20 cellular contexts compared by ENCODE assay signal in genomic region chr3:140117111-140117526, GRCh38.
DNase-seq lines count a peak whose midpoint lies in the region; ATAC-seq and TF ChIP-seq lines count a peak whose summit lies in the region.
"Had no signal": no experiment of that assay in that cellular context is flagged by ENCODE, and none has a peak within 500 bp of the region (broad histone marks: within the 10 kb centered on the region; RNA-seq: fewer than 3 reads in every experiment).

No MANE protein-coding gene starts in this region.

- ATAC-seq in GM23338: no peak
- ATAC-seq in GM19023 (IDR thresholded peaks at IDR 0.05; ENCODE audit: unreplicated experiment): no peak
- ATAC-seq: activated CD8-positive, alpha-beta T cell treated with anti-CD3 and anti-CD28 coated beads, Interleukin-2, amount 10 ng/mL, durations not matched to agents 7 days and 5 days; gastroesophageal sphincter; Panc1 had no signal

- no peak overlapping the region for H3K27ac Mint-ChIP-seq in GM23338
- H3K27ac Mint-ChIP-seq: activated CD8-positive, alpha-beta T cell treated with anti-CD3 and anti-CD28 coated beads, Interleukin-2, amount 10 ng/mL, durations not matched to agents 7 days and 5 days; IgD-negative memory B cell; immature natural killer cell had no signal

- H3F3A ChIP-seq in GM23338 (replicated peaks; ENCODE audit: low read depth): no peaks in the 10 kb centered on the region

- no peaks in the 10 kb centered on the region for H3K36me3 ChIP-seq in GM23338 (ENCODE audit: insufficient read depth)
- no peaks in the 10 kb centered on the region for H3K36me3 ChIP-seq in hepatocyte (replicated peaks; ENCODE audit: insufficient read depth, low read depth)
- H3K36me3 ChIP-seq: BE2C, gastroesophageal sphincter had no signal

- H3K4me2 ChIP-seq in GM23338 (no peak overlapping the region), hepatocyte (peak overlapping the region; percentile 16)

- TF ChIP-seq CTCF in GM23338 (conservative IDR thresholded peaks at IDR 0.05; ENCODE audit: low read depth in 2 of 2) (no peak), hepatocyte (IDR thresholded peaks at IDR 0.05; ENCODE audit: poor library complexity) (no peak)

- DNase-seq in GM23338 (ENCODE audit: low spot score) (peak; percentile 3), SW480 (ENCODE audit: low spot score) (peak; percentile 25), hepatocyte (ENCODE audit: low spot score) (peak; percentile 7), renal cortical epithelial cell (ENCODE audit: low read depth) (peak; percentile 83), G401 (ENCODE audit: low spot score) (no peak)
- DNase-seq in activated CD4-positive, alpha-beta T cell treated with anti-CD3 and anti-CD28 coated beads, Interleukin-2, amount 50 U/mL, for 48 hours: no peak
- DNase-seq: activated CD8-positive, alpha-beta T cell treated with anti-CD3 and anti-CD28 coated beads, Interleukin-2, amount 10 ng/mL, durations not matched to agents 7 days and 5 days; amniotic stem cell; BE2C; cerebellar nuclear complex; immature natural killer cell; midbrain; NCI-H1092; NCI-H524 treated with DMSO at 0.1 percent for 48 hours; occipital lobe had no signal

- H2AFZ ChIP-seq in GM23338: no peak overlapping the region
- H2AFZ ChIP-seq in hepatocyte: no peak overlapping the region

- H3K9me3 Mint-ChIP-seq in GM23338: no peaks in the 10 kb centered on the region; the same call in 1 of the 3 replicates
- H3K9me3 Mint-ChIP-seq: IgD-negative memory B cell, immature natural killer cell had no signal

- H3K36me3 Mint-ChIP-seq in GM23338 (ENCODE audit: low read depth): no peaks in the 10 kb centered on the region
- H3K36me3 Mint-ChIP-seq: IgD-negative memory B cell, immature natural killer cell had no signal

- H3K27ac ChIP-seq in GM23338 (ENCODE audit: low read depth) (no peak overlapping the region), hepatocyte (no peak overlapping the region)
- H3K27ac ChIP-seq: gastroesophageal sphincter, VCaP had no signal

- H3K4me3 ChIP-seq in GM23338: no peak overlapping the region
- no peak overlapping the region for H3K4me3 ChIP-seq in hepatocyte
- H3K4me3 ChIP-seq: gastroesophageal sphincter had no signal

- H3K79me2 ChIP-seq in GM23338 (replicated peaks; ENCODE audit: insufficient read depth) (no peaks in the 10 kb centered on the region), hepatocyte (no peaks in the 10 kb centered on the region)

- WGBS in hepatocyte (ENCODE audit: low lambda C conversion rate, missing lambda C conversion rate): 39% methylated on average over 4 of the region's 4 CpGs

- H3K4me1 ChIP-seq in GM23338 (ENCODE audit: insufficient read depth) (no peaks in the 10 kb centered on the region), hepatocyte (ENCODE audit: insufficient read depth) (no peaks in the 10 kb centered on the region)
- H3K4me1 ChIP-seq: gastroesophageal sphincter had no signal

- peaks cover 6% of the 10 kb centered on the region for H3K27me3 Mint-ChIP-seq in GM23338 (ENCODE audit: insufficient read depth, low read depth, poor library complexity)

- no peaks in the 10 kb centered on the region for H3K9me3 ChIP-seq in hepatocyte (ENCODE audit: low read depth)
- H3K9me3 ChIP-seq: BE2C, gastroesophageal sphincter had no signal

- no peak overlapping the region for H3K4me3 Mint-ChIP-seq in GM23338
- H3K4me3 Mint-ChIP-seq: activated CD8-positive, alpha-beta T cell treated with anti-CD3 and anti-CD28 coated beads, Interleukin-2, amount 10 ng/mL, durations not matched to agents 7 days and 5 days; IgD-negative memory B cell; immature natural killer cell had no signal

- in situ Hi-C loops in G401 (cut with HindIII; ENCODE audit: low sequenced_read_pairs): no loop called here

- H3K27me3 ChIP-seq in GM23338 (ENCODE audit: insufficient read depth): no peaks in the 10 kb centered on the region
- no peaks in the 10 kb centered on the region for H3K27me3 ChIP-seq in hepatocyte
- H3K27me3 ChIP-seq: BE2C, gastroesophageal sphincter had no signal

- no peaks in the 10 kb centered on the region; the same call in 2 of the 3 replicates for H3K4me1 Mint-ChIP-seq in GM23338
- H3K4me1 Mint-ChIP-seq: IgD-negative memory B cell, immature natural killer cell had no signal

- peaks cover 10% of the 10 kb centered on the region; the same call in 1 of the 2 replicates for H3K9me2 ChIP-seq in GM23338 (ENCODE audit: insufficient read depth)
- H3K9me2 ChIP-seq in hepatocyte (replicated peaks; ENCODE audit: insufficient read depth): no peaks in the 10 kb centered on the region

- H4K20me1 ChIP-seq in GM23338 (replicated peaks; ENCODE audit: insufficient read depth): no peaks in the 10 kb centered on the region
- no peaks in the 10 kb centered on the region for H4K20me1 ChIP-seq in hepatocyte (ENCODE audit: insufficient read depth, poor library complexity, severe bottlenecking)

TF ChIP-seq in GM23338, 12 proteins besides CTCF, POLR2A, EP300 and RAD21 (continues in another document):
- no peak for TF ChIP-seq EZH2phosphoT487 (IDR thresholded peaks at IDR 0.05; ENCODE audit: unreplicated experiment)
- no peak for TF ChIP-seq CREB1 (CRISPR knock-in tag; IDR thresholded peaks at IDR 0.05; ENCODE audit: low read depth)
- no peak for TF ChIP-seq ZNF331 (CRISPR knock-in tag; IDR thresholded peaks at IDR 0.05; ENCODE audit: low read depth)
- TF ChIP-seq EZH2 (IDR thresholded peaks at IDR 0.05; ENCODE audit: low read depth, unreplicated experiment): no peak
- no peak for TF ChIP-seq ETS1 (IDR thresholded peaks at IDR 0.05)
- no peak for TF ChIP-seq POLR2AphosphoS5 (IDR thresholded peaks at IDR 0.05; ENCODE audit: low read depth)
- no peak for TF ChIP-seq ZNF114 (CRISPR knock-in tag; IDR thresholded peaks at IDR 0.05)
- TF ChIP-seq, protein P1, sequence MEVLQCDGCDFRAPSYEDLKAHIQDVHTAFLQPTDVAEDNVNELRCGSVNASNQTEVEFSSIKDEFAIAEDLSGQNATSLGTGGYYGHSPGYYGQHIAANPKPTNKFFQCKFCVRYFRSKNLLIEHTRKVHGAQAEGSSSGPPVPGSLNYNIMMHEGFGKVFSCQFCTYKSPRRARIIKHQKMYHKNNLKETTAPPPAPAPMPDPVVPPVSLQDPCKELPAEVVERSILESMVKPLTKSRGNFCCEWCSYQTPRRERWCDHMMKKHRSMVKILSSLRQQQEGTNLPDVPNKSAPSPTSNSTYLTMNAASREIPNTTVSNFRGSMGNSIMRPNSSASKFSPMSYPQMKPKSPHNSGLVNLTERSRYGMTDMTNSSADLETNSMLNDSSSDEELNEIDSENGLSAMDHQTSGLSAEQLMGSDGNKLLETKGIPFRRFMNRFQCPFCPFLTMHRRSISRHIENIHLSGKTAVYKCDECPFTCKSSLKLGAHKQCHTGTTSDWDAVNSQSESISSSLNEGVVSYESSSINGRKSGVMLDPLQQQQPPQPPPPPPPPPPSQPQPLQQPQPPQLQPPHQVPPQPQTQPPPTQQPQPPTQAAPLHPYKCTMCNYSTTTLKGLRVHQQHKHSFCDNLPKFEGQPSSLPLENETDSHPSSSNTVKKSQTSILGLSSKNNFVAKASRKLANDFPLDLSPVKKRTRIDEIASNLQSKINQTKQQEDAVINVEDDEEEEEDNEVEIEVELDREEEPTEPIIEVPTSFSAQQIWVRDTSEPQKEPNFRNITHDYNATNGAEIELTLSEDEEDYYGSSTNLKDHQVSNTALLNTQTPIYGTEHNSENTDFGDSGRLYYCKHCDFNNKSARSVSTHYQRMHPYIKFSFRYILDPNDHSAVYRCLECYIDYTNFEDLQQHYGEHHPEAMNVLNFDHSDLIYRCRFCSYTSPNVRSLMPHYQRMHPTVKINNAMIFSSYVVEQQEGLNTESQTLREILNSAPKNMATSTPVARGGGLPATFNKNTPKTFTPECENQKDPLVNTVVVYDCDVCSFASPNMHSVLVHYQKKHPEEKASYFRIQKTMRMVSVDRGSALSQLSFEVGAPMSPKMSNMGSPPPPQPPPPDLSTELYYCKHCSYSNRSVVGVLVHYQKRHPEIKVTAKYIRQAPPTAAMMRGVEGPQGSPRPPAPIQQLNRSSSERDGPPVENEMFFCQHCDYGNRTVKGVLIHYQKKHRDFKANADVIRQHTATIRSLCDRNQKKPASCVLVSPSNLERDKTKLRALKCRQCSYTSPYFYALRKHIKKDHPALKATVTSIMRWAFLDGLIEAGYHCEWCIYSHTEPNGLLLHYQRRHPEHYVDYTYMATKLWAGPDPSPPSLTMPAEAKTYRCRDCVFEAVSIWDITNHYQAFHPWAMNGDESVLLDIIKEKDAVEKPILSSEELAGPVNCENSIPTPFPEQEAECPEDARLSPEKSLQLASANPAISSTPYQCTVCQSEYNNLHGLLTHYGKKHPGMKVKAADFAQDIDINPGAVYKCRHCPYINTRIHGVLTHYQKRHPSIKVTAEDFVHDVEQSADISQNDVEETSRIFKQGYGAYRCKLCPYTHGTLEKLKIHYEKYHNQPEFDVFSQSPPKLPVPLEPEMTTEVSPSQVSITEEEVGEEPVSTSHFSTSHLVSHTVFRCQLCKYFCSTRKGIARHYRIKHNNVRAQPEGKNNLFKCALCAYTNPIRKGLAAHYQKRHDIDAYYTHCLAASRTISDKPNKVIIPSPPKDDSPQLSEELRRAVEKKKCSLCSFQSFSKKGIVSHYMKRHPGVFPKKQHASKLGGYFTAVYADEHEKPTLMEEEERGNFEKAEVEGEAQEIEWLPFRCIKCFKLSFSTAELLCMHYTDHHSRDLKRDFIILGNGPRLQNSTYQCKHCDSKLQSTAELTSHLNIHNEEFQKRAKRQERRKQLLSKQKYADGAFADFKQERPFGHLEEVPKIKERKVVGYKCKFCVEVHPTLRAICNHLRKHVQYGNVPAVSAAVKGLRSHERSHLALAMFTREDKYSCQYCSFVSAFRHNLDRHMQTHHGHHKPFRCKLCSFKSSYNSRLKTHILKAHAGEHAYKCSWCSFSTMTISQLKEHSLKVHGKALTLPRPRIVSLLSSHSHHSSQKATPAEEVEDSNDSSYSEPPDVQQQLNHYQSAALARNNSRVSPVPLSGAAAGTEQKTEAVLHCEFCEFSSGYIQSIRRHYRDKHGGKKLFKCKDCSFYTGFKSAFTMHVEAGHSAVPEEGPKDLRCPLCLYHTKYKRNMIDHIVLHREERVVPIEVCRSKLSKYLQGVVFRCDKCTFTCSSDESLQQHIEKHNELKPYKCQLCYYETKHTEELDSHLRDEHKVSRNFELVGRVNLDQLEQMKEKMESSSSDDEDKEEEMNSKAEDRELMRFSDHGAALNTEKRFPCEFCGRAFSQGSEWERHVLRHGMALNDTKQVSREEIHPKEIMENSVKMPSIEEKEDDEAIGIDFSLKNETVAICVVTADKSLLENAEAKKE (CRISPR knock-in tag; IDR thresholded peaks at IDR 0.05): no peak
- no peak for TF ChIP-seq JUNB (IDR thresholded peaks at IDR 0.05; ENCODE audit: unreplicated experiment)

Comparison
In these comparisons a context has a peak if more than half of its experiments do, and no peak if none do; other contexts are left out.
1. DNase-seq: peak in GM23338 (single experiment), SW480 (single experiment), hepatocyte (single experiment) and renal cortical epithelial cell (single experiment); none in G401 (single experiment) and activated CD4-positive, alpha-beta T cell treated with anti-CD3 and anti-CD28 coated beads, Interleukin-2, amount 50 U/mL, for 48 hours (0 of 2).